In the genomic region with DNA sequence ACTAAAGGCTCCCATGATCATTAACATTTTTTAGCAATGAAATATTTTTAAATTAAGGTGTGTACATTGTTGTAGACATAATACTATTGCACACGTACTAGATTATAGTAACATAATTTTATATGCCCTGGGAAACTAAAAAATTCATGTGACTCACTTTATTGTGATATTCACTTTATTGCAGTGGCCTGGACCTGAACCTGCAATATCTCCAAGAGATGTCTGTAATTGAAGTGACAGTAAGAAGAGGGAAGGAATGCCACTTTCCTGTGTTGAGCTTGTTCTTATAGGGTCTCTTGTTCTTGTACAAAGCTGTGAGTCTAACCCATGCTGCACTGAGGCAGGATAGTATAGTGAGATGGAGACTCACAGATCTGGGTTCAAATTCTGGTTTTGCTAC, we compare ENCODE assay signal across 7 cellular contexts.
"Had no signal": no experiment of that assay in that cellular context is flagged by ENCODE, and none has a peak within 500 bp of the region (broad histone marks: within the 10 kb centered on the region; RNA-seq: fewer than 3 reads in every experiment).

No MANE protein-coding gene starts in this region.

- H3K9me3 ChIP-seq: HAP-1 had no signal

- ATAC-seq: HCT116 had no signal

- H3K9ac ChIP-seq: GM23248 had no signal

- H2AFZ ChIP-seq: GM23248 had no signal

- DNase-seq: GM23248, GOT3, H7, HFFc6 had no signal

- H3K9me3 Mint-ChIP-seq: HFFc6, IgD-negative memory B cell had no signal

- H3K36me3 Mint-ChIP-seq: IgD-negative memory B cell had no signal

- H3K27ac ChIP-seq: GM23248 had no signal

- H3K36me3 ChIP-seq: HAP-1 had no signal

- H3K4me3 ChIP-seq: GM23248, HAP-1 had no signal

- H3K27ac Mint-ChIP-seq: HFFc6, IgD-negative memory B cell had no signal

- H3K4me3 Mint-ChIP-seq: HFFc6, IgD-negative memory B cell had no signal
